In genomic region chr10:132118366-132118765, GRCh38 we compare ENCODE assay signal across 19 cellular contexts.
"Had no signal": no experiment of that assay in that cellular context is flagged by ENCODE, and none has a peak within 500 bp of the region (broad histone marks: within the 10 kb centered on the region; RNA-seq: fewer than 3 reads in every experiment).

No MANE protein-coding gene starts in this region.

- H3K4me3 Mint-ChIP-seq: naive B cell, nephron progenitor cell had no signal

- H3K4me3 ChIP-seq: coronary artery, lung, sigmoid colon, skin epidermis, tibial artery, upper lobe of left lung, uterus had no signal

- H3K9me3 ChIP-seq: neutrophil, sigmoid colon, tibial artery, upper lobe of left lung, uterus had no signal

- H3K4me1 ChIP-seq: sigmoid colon, tibial artery, upper lobe of left lung, uterus had no signal

- H3K27me3 ChIP-seq: sigmoid colon, tibial artery, upper lobe of left lung, uterus had no signal

- H3K36me3 ChIP-seq: neutrophil, sigmoid colon, tibial artery, upper lobe of left lung, uterus had no signal

- ATAC-seq: left lobe of liver had no signal

- H3K27ac ChIP-seq: coronary artery, neutrophil, sigmoid colon, skin epidermis, tibial artery, upper lobe of left lung, uterus had no signal

- H3K9me3 Mint-ChIP-seq: naive B cell, nephron progenitor cell had no signal

- H3K27ac Mint-ChIP-seq: naive B cell had no signal

- H3K4me1 Mint-ChIP-seq: naive B cell had no signal

- DNase-seq: effector CD4-positive, alpha-beta T cell; foreskin melanocyte; head of caudate nucleus; hippocampal formation; kidney glomerular epithelial cell; mesendoderm; naive B cell; nephron progenitor cell; stimulated activated CD4-positive, alpha-beta T cell treated with anti-CD3 and anti-CD28 coated beads, Interleukin-12 subunit alpha, Interleukin-12 subunit beta, amount 100 ng/mL, for 4 hours; stimulated activated naive CD4-positive, alpha-beta T cell treated with Interleukin-2 at 50 U/mL for 16 hours; tibial artery; upper lobe of left lung; uterus had no signal
